ENCODE assay signal across 27 cellular contexts in the genomic region with DNA sequence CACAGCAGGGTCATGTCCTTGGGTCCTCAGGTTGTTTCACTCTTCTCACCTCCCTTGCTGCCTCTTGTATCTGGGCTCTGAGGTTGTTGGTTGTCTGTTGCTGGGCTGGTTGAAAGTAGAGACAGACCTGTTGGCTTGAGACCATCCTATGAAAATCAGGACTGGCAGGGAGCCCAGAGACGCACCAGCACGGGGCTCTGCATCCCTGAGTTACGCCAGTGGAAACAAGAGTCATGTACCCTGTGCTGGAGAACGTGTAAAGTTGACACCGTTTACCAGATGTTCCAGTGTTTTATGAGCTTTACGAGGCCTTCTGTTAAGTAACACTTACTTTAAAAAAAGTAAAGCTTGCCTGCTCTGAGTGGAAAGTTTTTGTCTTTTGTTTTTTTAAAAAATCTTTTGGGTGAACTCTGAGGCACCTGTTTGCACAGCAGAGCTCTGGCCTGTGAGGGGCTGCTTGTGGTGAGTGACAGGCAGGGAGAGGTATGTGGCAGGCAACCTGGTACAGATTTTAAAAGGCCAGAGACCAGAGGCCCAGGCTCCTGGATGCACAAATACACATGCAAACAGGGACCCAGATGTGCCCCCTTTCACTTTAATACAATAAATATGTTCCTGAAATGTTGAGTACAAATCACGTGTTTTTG.
DNase-seq lines count a peak whose midpoint lies in the region; ATAC-seq and TF ChIP-seq lines count a peak whose summit lies in the region.
"Had no signal": no experiment of that assay in that cellular context is flagged by ENCODE, and none has a peak within 500 bp of the region (broad histone marks: within the 10 kb centered on the region; RNA-seq: fewer than 3 reads in every experiment).

No MANE protein-coding gene starts in this region.

- H3K9me3 ChIP-seq in muscle layer of colon (ENCODE audit: low read length) (no peaks in the 10 kb centered on the region), transverse colon (no peaks in the 10 kb centered on the region)
- H3K9me3 ChIP-seq: ascending aorta, heart right ventricle, left ventricle myocardium inferior, right atrium auricular region, thoracic aorta had no signal

- peak; percentile 52 for DNase-seq in M059J (ENCODE audit: low read depth)
- peak; percentile 61 for DNase-seq in astrocyte of the spinal cord (ENCODE audit: low read depth, low spot score)
- DNase-seq in transverse colon: peak; percentile 56
- DNase-seq in MV-4-11 (lab: John Stamatoyannopoulos, UW): no peak
- DNase-seq in NCI-H1092 (lab: John Stamatoyannopoulos, UW): no peak
- DNase-seq: activated CD4-positive, alpha-beta T cell treated with anti-CD3 and anti-CD28 coated beads, Interleukin-2, amount 50 U/mL, for 1 hour; activated naive CD4-positive, alpha-beta T cell treated with anti-CD3 and anti-CD28 coated beads, Interleukin-2, amount 50 U/mL, for 16 hours; CD4-positive, alpha-beta T cell; cerebellar nuclear complex; heart right ventricle; HFFc6; left ventricle myocardium inferior; natural killer cell; NCI-H1105; NCI-H2029 treated with DMSO at 0.1 percent for 48 hours; NCI-H82; SHP77; stimulated activated CD4-positive, alpha-beta T cell treated with anti-CD3 and anti-CD28 coated beads, Interleukin-4, amount 100 ng/mL, for 4 hours; stimulated activated naive CD4-positive, alpha-beta T cell; T-helper 9 cell; WERI-Rb-1 had no signal

- 54% methylated on average over 4 to 7 of the region's 7 CpGs for WGBS in transverse colon (ENCODE audit: low coverage in 1 of 2), 2 donors

- peaks cover 27% of the 10 kb centered on the region for H3K4me1 ChIP-seq in muscle layer of colon (ENCODE audit: insufficient read depth, low read length)
- no peaks in the 10 kb centered on the region for H3K4me1 ChIP-seq in transverse colon
- H3K4me1 ChIP-seq: ascending aorta, heart right ventricle, left ventricle myocardium inferior, right atrium auricular region had no signal

- intact Hi-C loops in transverse colon (cut with DNase I; ENCODE audit: low total_unique reads): no loop called here

- peak; percentile 99 for TF ChIP-seq EP300 in transverse colon (IDR thresholded peaks at IDR 0.05; ENCODE audit: low read depth)

- H3K36me3 ChIP-seq in muscle layer of colon (ENCODE audit: insufficient read depth, low read length) (no peaks in the 10 kb centered on the region), transverse colon (no peaks in the 10 kb centered on the region)
- H3K36me3 ChIP-seq: ascending aorta, heart right ventricle, left ventricle myocardium inferior, right atrium auricular region, thoracic aorta, WERI-Rb-1 had no signal

- in situ Hi-C loops in astrocyte of the spinal cord (cut with HindIII; ENCODE audit: low sequenced_read_pairs): no loop called here
- in situ Hi-C loops in transverse colon (cut with MboI; ENCODE audit: low pct_ligation_motif_present in 1 of 4, low pct_unique_long_range_greater_than_20kb in 1 of 4, low sequenced_read_pairs in 3 of 4): no loop called here

- H3K27me3 ChIP-seq in muscle layer of colon (ENCODE audit: control insufficient read depth in 1 of 2, insufficient read depth in 2 of 2, low read length in 2 of 2): no peaks in the 10 kb centered on the region
- H3K27me3 ChIP-seq in transverse colon: no peaks in the 10 kb centered on the region
- H3K27me3 ChIP-seq: ascending aorta, right atrium auricular region had no signal

- ATAC-seq in GM21447 (IDR thresholded peaks at IDR 0.05; ENCODE audit: unreplicated experiment): no peak
- ATAC-seq: heart right ventricle, K562, natural killer cell had no signal

- H3K9ac ChIP-seq in muscle layer of colon (ENCODE audit: low read length): no peak overlapping the region

- no peak overlapping the region for H3K4me3 ChIP-seq in astrocyte of the spinal cord (ENCODE audit: low read depth, low read length)
- H3K4me3 ChIP-seq in muscle layer of colon (ENCODE audit: low read depth in 1 of 2, low read length in 2 of 2): no peak overlapping the region
- H3K4me3 ChIP-seq in transverse colon: no peak overlapping the region
- H3K4me3 ChIP-seq: ascending aorta, heart right ventricle, K562, left ventricle myocardium inferior, right atrium auricular region, thoracic aorta had no signal

- no peak for TF ChIP-seq CTCF in astrocyte of the spinal cord (IDR thresholded peaks at IDR 0.05; ENCODE audit: low read depth, low read length)
- TF ChIP-seq CTCF in transverse colon (IDR thresholded peaks at IDR 0.05): no peak

- peak overlapping the region; percentile 59 for H3K27ac ChIP-seq in muscle layer of colon (ENCODE audit: low read depth, low read length)
- H3K27ac ChIP-seq in transverse colon: peak overlapping the region; percentile 45 to 74 (median 61)
- H3K27ac ChIP-seq: ascending aorta, heart right ventricle, left ventricle myocardium inferior, right atrium auricular region, thoracic aorta, WERI-Rb-1 had no signal

- TF ChIP-seq POLR2A in transverse colon (IDR thresholded peaks at IDR 0.05): no peak

Comparison
In these comparisons a context has a peak if more than half of its experiments do, and no peak if none do; other contexts are left out.
1. DNase-seq: peak in M059J (single experiment), astrocyte of the spinal cord (single experiment) and transverse colon (single experiment); none in MV-4-11 (single experiment) and NCI-H1092 (single experiment).